ENCODE assay signal across 21 cellular contexts in the genomic region with DNA sequence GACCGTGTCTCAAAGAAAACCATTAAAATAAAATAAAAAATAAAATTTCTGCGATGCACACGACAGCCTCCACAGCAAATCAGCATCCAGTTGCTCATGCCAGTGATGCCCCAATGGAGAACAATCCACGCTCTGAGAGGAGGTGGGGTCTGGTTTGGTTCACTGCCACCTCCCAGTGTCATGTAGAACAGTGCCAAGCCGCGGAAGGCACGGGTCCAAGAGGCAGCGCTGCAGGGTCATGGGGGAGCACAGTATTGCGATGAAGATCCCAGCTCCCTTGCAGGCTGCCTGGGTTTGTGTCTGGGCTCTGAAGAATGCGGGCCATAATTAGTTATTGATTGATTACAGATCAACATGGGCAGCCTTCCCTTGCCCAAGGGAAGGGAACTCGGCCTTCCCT. TPM values are rescaled to one million over a fixed set of nuclear protein-coding genes. Genes with fewer than 3 reads are reported as not detected.
DNase-seq lines count a peak whose midpoint lies in the region; ATAC-seq and TF ChIP-seq lines count a peak whose summit lies in the region.
"Had no signal": no experiment of that assay in that cellular context is flagged by ENCODE, and none has a peak within 500 bp of the region (broad histone marks: within the 10 kb centered on the region; RNA-seq: fewer than 3 reads in every experiment).

No MANE protein-coding gene starts in this region.

- no peaks in the 10 kb centered on the region for H3K27me3 Mint-ChIP-seq in chondrocyte (ENCODE audit: low read depth)

- peak; percentile 34 to 91 for ATAC-seq in left cardiac atrium
- no peak for ATAC-seq in stimulated activated naive CD8-positive, alpha-beta T cell treated with anti-CD3 and anti-CD28 coated beads, Interleukin-15, Interleukin-2, amounts not matched to agents 100 U/mL and 50 U/mL, for 24 hours
- ATAC-seq: A549, GM12878, PC-3 had no signal

- H2AFZ ChIP-seq in OCI-LY7 (ENCODE audit: low read length): no peak overlapping the region

- TF ChIP-seq CTCF in OCI-LY7 (conservative IDR thresholded peaks at IDR 0.05; ENCODE audit: low read length) (no peak), chondrocyte (IDR thresholded peaks at IDR 0.05) (no peak)

- no peaks in the 10 kb centered on the region for H3K9me3 Mint-ChIP-seq in chondrocyte (ENCODE audit: low read depth)
- H3K9me3 Mint-ChIP-seq: H9 had no signal

- H3K4me1 ChIP-seq in OCI-LY7 (ENCODE audit: insufficient read depth, low read length, poor library complexity, severe bottlenecking): peaks cover 42% of the 10 kb centered on the region

- POLR2A ChIA-PET in OCI-LY7 (lab: Charles Lee): no interaction called here

- H3K27ac ChIP-seq in OCI-LY7 (ENCODE audit: low read depth, low read length, poor library complexity, severe bottlenecking): no peak overlapping the region
- H3K27ac ChIP-seq: A549, C4-2B had no signal

- H3K4me3 Mint-ChIP-seq in chondrocyte (ENCODE audit: unreplicated experiment): no peak overlapping the region

- H3K36me3 Mint-ChIP-seq in chondrocyte (ENCODE audit: low read depth): no peaks in the 10 kb centered on the region

- CTCF ChIA-PET in OCI-LY7 (lab: Charles Lee; ENCODE audit: unreplicated experiment): interaction anchor here (0.6 kb wide), 1 partner anchor 15 kb away, joined by 3 read pairs; no protein-coding TSS in a partner anchor

- H3K9me2 ChIP-seq in OCI-LY7 (ENCODE audit: insufficient read depth, low read length): no peaks in the 10 kb centered on the region
- H3K9me2 ChIP-seq: SK-N-SH had no signal

- H3K79me2 ChIP-seq in OCI-LY7 (ENCODE audit: insufficient read depth, low read depth, low read length): no peaks in the 10 kb centered on the region

- BruUV-seq in OCI-LY7 (replicated peaks; lab: Mats Ljungman, UMichigan): no TSS peak

- intact Hi-C loops in left cardiac atrium (cut with DNase I) (no loop called here), cardiac septum (cut with DNase I) (no loop called here), OCI-LY7 (cut with micrococcal nuclease; ENCODE audit: unreplicated experiment) (loop anchor here (2.0 kb wide), 1 partner anchor 33 kb away; no protein-coding TSS in a partner anchor)

- DNase-seq in left cardiac atrium (no peak), cardiac septum (ENCODE audit: low spot score) (no peak), OCI-LY7 (ENCODE audit: low spot score) (no peak), medulla oblongata (ENCODE audit: extremely low spot score) (peak; percentile 28), MV-4-11 (lab: John Stamatoyannopoulos, UW) (no peak), chondrocyte (ENCODE audit: low spot score) (no peak)
- DNase-seq in stimulated activated naive CD8-positive, alpha-beta T cell treated with anti-CD3 and anti-CD28 coated beads, Interleukin-15, Interleukin-2, amounts not matched to agents 100 U/mL and 50 U/mL, for 24 hours: no peak
- DNase-seq: GF-D8, H9, KG1, NCI-H1436 treated with DMSO at 0.1 percent for 48 hours, NCI-H2081 treated with DMSO at 0.1 percent for 48 hours, NCI-H510A, NCI-H774, PC-3, RPMI8226, SHP77 treated with DMSO at 0.1 percent for 48 hours, SK-N-SH had no signal

- H3K9me3 ChIP-seq in OCI-LY7 (ENCODE audit: low read length): no peaks in the 10 kb centered on the region
- H3K9me3 ChIP-seq: A549, SK-N-SH had no signal

- H3K4me2 ChIP-seq in OCI-LY7 (ENCODE audit: low read length): peak overlapping the region; percentile 41
- H3K4me2 ChIP-seq: A549, SK-N-SH had no signal

- no peaks in the 10 kb centered on the region for H3K4me1 Mint-ChIP-seq in chondrocyte (ENCODE audit: low read depth)

- no peaks in the 10 kb centered on the region for H3K36me3 ChIP-seq in OCI-LY7 (ENCODE audit: insufficient read depth, low read length)

- no peak overlapping the region for H3K27ac Mint-ChIP-seq in chondrocyte (ENCODE audit: unreplicated experiment)

- H4K20me1 ChIP-seq in OCI-LY7 (ENCODE audit: insufficient read depth, low read length): no peaks in the 10 kb centered on the region

- H3K4me3 ChIP-seq in OCI-LY7 (ENCODE audit: low read depth, low read length, poor library complexity, severe bottlenecking): no peak overlapping the region
- H3K4me3 ChIP-seq: A549, GM12878 had no signal

RNA-seq across cellular contexts. Expression of a gene that starts 6.1 kb away (rescaled TPM):
- total RNA-seq in left cardiac atrium (10 to 100 TPM in 1 of 2 donors, 1 to 10 TPM in 1; 9.6 to 13.0 TPM), cardiac septum (15.0 TPM), OCI-LY7 (2022) (16.7 and 19.2 TPM in 2 replicates), chondrocyte (14.4 to 22.3 TPM (median 18.8 TPM) in 3 replicates)
- total RNA-seq in OCI-LY7 (2014; rRNA removed; shearing (Covaris generic)): 14.9 and 17.2 TPM in 2 replicates

RNA-seq across cellular contexts. Expression of a gene that starts 25.2 kb away (rescaled TPM):
- total RNA-seq in left cardiac atrium (1 to 10 TPM; 4.3 to 7.4 TPM), cardiac septum (3.6 TPM), OCI-LY7 (2022) (42.1 and 51.0 TPM in 2 replicates), chondrocyte (5.4 to 13.7 TPM (median 13.2 TPM) in 3 replicates)
- total RNA-seq in OCI-LY7 (2014; rRNA removed; shearing (Covaris generic)): 45.2 and 52.9 TPM in 2 replicates

RNA-seq across cellular contexts. Expression of a gene that starts 31.5 kb away (rescaled TPM):
- total RNA-seq in left cardiac atrium: 1 to 10 TPM; 2.0 to 2.3 TPM
- 3.3 TPM for total RNA-seq in cardiac septum
- 6.2 and 6.6 TPM in 2 replicates for total RNA-seq in OCI-LY7 (2014; rRNA removed; shearing (Covaris generic))
- 18.1 and 18.5 TPM in 2 replicates for total RNA-seq in OCI-LY7 (2022)
- 5.5 to 9.5 TPM (median 5.7 TPM) in 3 replicates for total RNA-seq in chondrocyte

RNA-seq across cellular contexts. Expression of a gene that starts 35.8 kb away (rescaled TPM):
- 10 to 100 TPM; 12.2 to 12.6 TPM for total RNA-seq in left cardiac atrium
- total RNA-seq in cardiac septum: 12.2 TPM
- total RNA-seq in OCI-LY7 (2014; rRNA removed; shearing (Covaris generic)): 33.6 and 35.7 TPM in 2 replicates
- total RNA-seq in OCI-LY7 (2022): 40.6 and 45.5 TPM in 2 replicates
- total RNA-seq in chondrocyte: 15.0 to 19.3 TPM (median 16.8 TPM) in 3 replicates
